Comparison of ENCODE assay signal across 8 cellular contexts in the genomic region with DNA sequence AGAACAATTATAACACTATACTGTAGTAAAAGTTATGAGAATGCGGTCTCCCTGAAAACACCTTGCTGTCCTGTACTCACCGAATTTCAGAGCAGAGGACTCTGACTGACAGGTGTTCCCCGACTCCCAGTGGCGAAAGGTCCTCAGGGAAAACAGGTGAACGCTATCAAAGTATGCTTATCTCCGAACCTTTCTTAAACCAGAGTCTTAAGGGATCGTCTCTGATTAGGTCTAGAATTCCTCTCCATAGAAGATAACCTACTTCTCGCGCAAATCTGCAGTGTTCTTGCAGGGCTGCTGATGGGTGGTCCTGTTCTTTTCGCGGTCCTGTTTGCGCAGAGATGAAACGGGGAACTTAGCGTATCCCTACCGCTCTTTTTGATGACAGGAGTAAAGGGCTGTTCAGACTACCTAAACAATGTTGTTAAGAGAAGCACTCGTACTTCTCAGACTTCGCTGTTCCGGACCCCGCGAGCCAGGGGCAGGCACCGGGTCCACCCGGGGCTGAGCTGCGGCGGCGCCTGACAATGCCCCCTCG. TPM values are rescaled to one million over a fixed set of nuclear protein-coding genes. Genes with fewer than 3 reads are reported as not detected.
A peak's percentile ranks its signal among the peaks of the same experiment; 100 is the strongest.
DNase-seq lines count a peak whose midpoint lies in the region; ATAC-seq and TF ChIP-seq lines count a peak whose summit lies in the region.

No MANE protein-coding gene starts in this region.

- no peak overlapping the region for H3K27ac ChIP-seq in OCI-LY3 (ENCODE audit: low read length)
- peak overlapping the region; percentile 99 for H3K27ac ChIP-seq in suprapubic skin

- H4K20me1 ChIP-seq in OCI-LY3 (ENCODE audit: insufficient read depth, low read length): peaks cover 15% of the 10 kb centered on the region

- peak overlapping the region; percentile 92 for H2AFZ ChIP-seq in OCI-LY3 (ENCODE audit: low read depth, low read length)

- H3K4me1 ChIP-seq in OCI-LY3 (ENCODE audit: low read length) (peaks cover 24% of the 10 kb centered on the region), suprapubic skin (peaks cover 32% of the 10 kb centered on the region)

- ATAC-seq in GM18502 (IDR thresholded peaks at IDR 0.05; ENCODE audit: poor library complexity, unreplicated experiment) (peak; percentile 16), HG02938 (IDR thresholded peaks at IDR 0.05; ENCODE audit: unreplicated experiment) (peak; percentile 13)

- H3K36me3 ChIP-seq in OCI-LY3 (replicated peaks; ENCODE audit: low read depth, low read length) (no peaks in the 10 kb centered on the region), suprapubic skin (no peaks in the 10 kb centered on the region)

- DNase-seq in AG08395 (ENCODE audit: low spot score) (peak; percentile 4), cardiac fibroblast (ENCODE audit: low read depth in 2 of 2) (no peak), lower leg skin (ENCODE audit: low spot score in 2 of 2) (no peak), suprapubic skin (ENCODE audit: low spot score in 2 of 2) (no peak), GF-D8 (lab: John Stamatoyannopoulos, UW) (no peak)

- TF ChIP-seq CTCF in OCI-LY3 (IDR thresholded peaks at IDR 0.05; ENCODE audit: low read depth, low read length) (no peak), cardiac fibroblast (IDR thresholded peaks at IDR 0.05; ENCODE audit: low read depth, low read length) (no peak), lower leg skin (IDR thresholded peaks at IDR 0.05) (no peak), suprapubic skin (IDR thresholded peaks at IDR 0.05) (no peak)

- intact Hi-C loops in lower leg skin (cut with DNase I; ENCODE audit: low total_unique reads): no loop called here

- 1 to 2% methylated on average over 25 to 26 of the region's 26 CpGs for WGBS in lower leg skin, 2 donors
- 1% methylated on average over 15 of the region's 26 CpGs for WGBS in suprapubic skin

- TF ChIP-seq EP300 in suprapubic skin (IDR thresholded peaks at IDR 0.05): no peak

- H3K9ac ChIP-seq in OCI-LY3 (ENCODE audit: low read length): peak overlapping the region; percentile 80

- no peaks in the 10 kb centered on the region for H3K9me3 ChIP-seq in OCI-LY3 (ENCODE audit: insufficient read depth, low read length)
- H3K9me3 ChIP-seq in suprapubic skin: no peaks in the 10 kb centered on the region

- TF ChIP-seq POLR2A in lower leg skin (IDR thresholded peaks at IDR 0.05) (no peak), suprapubic skin (IDR thresholded peaks at IDR 0.05) (no peak)

- H3K4me2 ChIP-seq in OCI-LY3 (ENCODE audit: low read length): peak overlapping the region; percentile 94

- H3K4me3 ChIP-seq in OCI-LY3 (ENCODE audit: low read length) (peak overlapping the region; percentile 95), cardiac fibroblast (replicated peaks in 1 of 2; ENCODE audit: low read depth in 2 of 2, low read length in 2 of 2) (peak overlapping the region; percentile 62 to 76), lower leg skin (ENCODE audit: low read depth, poor library complexity, severe bottlenecking) (peak overlapping the region; percentile 70), suprapubic skin (peak overlapping the region; percentile 92)

- peaks cover 44% of the 10 kb centered on the region for H3K79me2 ChIP-seq in OCI-LY3 (ENCODE audit: low read length)

- peaks cover 9% of the 10 kb centered on the region; the same call in 1 of the 2 replicates for H3K27me3 ChIP-seq in OCI-LY3 (ENCODE audit: low read depth, low read length)
- no peaks in the 10 kb centered on the region for H3K27me3 ChIP-seq in suprapubic skin

RNA-seq across cellular contexts. Expression of a gene that starts 1.0 kb away (rescaled TPM):
- total RNA-seq in lower leg skin (10 to 100 TPM; 41.0 to 50.8 (median 47.7) TPM), suprapubic skin (10 to 100 TPM; 35.4 to 66.6 (median 53.1) TPM)
